Comparison of ENCODE assay signal across 1 cellular context in genomic region chr3:49171119-49171774, GRCh38.
TF ChIP-seq lines count a peak whose summit lies in the region.

Gene KLHDC8B, plus strand, starts transcription at chr3:49171598. Its CDS starts 1,172 bp downstream, at chr3:49172770.

TF ChIP-seq in K562, 482 proteins besides CTCF, POLR2A, EP300 and RAD21 (continued from another document):
- TF ChIP-seq ZBTB2 (IDR thresholded peaks at IDR 0.05): peak; percentile 82
- TF ChIP-seq ZBTB43 (CRISPR knock-in tag; IDR thresholded peaks at IDR 0.05): peak; percentile 25; the same call in 1 of the 2 replicates
- TF ChIP-seq TAF9B (IDR thresholded peaks at IDR 0.05; ENCODE audit: partially characterized antibody): peak; percentile 89
- no peak for TF ChIP-seq PHF21A (IDR thresholded peaks at IDR 0.05; ENCODE audit: borderline replicate concordance, low read depth)
- peak in 1 of 2 experiments; percentile 40; a peak in 1 of 4 replicates for TF ChIP-seq UBTF (IDR thresholded peaks at IDR 0.05; ENCODE audit: borderline replicate concordance in 1 of 2, low read depth in 2 of 2, low read length in 2 of 2)
- peak; percentile 49 for TF ChIP-seq PRDM10 (IDR thresholded peaks at IDR 0.05; ENCODE audit: partially characterized antibody)
- TF ChIP-seq MTA2 (IDR thresholded peaks at IDR 0.05; ENCODE audit: low read depth): peak; percentile 46
- TF ChIP-seq CBFB (CRISPR knock-in tag; IDR thresholded peaks at IDR 0.05): no peak
- TF ChIP-seq CBFA2T2 (conservative IDR thresholded peaks at IDR 0.05): peak; percentile 84
- no peak for TF ChIP-seq NR2C2 (CRISPR knock-in tag; IDR thresholded peaks at IDR 0.05)
- TF ChIP-seq NR2C2 (tag; IDR thresholded peaks at IDR 0.05): peak; percentile 53
